ENCODE assay signal across 1 cellular context in genomic region chr6:3327403-3327802, GRCh38.
TF ChIP-seq lines count a peak whose summit lies in the region.

No MANE protein-coding gene starts in this region.

TF ChIP-seq in HepG2, 621 proteins besides CTCF, POLR2A, EP300 and RAD21 (continued from another document):
- TF ChIP-seq, protein P1, sequence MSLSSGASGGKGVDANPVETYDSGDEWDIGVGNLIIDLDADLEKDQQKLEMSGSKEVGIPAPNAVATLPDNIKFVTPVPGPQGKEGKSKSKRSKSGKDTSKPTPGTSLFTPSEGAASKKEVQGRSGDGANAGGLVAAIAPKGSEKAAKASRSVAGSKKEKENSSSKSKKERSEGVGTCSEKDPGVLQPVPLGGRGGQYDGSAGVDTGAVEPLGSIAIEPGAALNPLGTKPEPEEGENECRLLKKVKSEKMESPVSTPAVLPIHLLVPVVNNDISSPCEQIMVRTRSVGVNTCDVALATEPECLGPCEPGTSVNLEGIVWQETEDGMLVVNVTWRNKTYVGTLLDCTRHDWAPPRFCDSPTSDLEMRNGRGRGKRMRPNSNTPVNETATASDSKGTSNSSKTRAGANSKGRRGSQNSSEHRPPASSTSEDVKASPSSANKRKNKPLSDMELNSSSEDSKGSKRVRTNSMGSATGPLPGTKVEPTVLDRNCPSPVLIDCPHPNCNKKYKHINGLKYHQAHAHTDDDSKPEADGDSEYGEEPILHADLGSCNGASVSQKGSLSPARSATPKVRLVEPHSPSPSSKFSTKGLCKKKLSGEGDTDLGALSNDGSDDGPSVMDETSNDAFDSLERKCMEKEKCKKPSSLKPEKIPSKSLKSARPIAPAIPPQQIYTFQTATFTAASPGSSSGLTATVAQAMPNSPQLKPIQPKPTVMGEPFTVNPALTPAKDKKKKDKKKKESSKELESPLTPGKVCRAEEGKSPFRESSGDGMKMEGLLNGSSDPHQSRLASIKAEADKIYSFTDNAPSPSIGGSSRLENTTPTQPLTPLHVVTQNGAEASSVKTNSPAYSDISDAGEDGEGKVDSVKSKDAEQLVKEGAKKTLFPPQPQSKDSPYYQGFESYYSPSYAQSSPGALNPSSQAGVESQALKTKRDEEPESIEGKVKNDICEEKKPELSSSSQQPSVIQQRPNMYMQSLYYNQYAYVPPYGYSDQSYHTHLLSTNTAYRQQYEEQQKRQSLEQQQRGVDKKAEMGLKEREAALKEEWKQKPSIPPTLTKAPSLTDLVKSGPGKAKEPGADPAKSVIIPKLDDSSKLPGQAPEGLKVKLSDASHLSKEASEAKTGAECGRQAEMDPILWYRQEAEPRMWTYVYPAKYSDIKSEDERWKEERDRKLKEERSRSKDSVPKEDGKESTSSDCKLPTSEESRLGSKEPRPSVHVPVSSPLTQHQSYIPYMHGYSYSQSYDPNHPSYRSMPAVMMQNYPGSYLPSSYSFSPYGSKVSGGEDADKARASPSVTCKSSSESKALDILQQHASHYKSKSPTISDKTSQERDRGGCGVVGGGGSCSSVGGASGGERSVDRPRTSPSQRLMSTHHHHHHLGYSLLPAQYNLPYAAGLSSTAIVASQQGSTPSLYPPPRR (CRISPR knock-in tag; IDR thresholded peaks at IDR 0.05; ENCODE audit: borderline replicate concordance) = no peak
- no peak for TF ChIP-seq NPAS2 (CRISPR knock-in tag; IDR thresholded peaks at IDR 0.05; ENCODE audit: borderline replicate concordance)
